In the genomic region with DNA sequence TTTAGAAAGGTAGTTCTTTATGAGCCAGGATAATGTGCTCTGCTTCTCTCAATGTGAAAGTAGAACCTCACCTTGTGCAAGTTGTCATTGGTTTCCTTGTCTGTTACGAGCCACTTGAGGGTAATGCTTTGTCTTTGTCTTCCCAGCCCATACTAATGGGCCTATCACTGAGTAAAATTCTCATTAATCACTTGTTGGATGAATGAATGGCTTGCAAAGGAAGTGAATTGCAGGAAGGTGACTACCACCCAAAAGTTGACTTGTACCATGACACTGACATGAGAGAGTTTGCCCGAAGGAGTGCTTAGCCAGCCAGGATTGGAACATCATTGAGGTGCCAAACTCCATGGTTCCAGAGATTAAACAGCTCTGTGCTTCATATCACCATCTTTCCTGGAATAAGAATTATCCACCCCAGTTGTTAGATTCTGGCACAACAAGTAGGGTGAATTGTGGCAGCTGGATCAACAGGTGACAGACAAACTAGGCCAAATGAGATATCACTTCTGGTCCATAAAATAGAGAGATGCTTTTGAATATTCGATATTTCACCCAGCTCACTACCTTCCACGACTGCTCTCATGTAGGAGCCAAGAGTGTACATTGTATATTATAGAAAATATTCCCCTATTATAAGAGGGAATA, we compare ENCODE assay signal across 1 cellular context.
TF ChIP-seq lines count a peak whose summit lies in the region.

No MANE protein-coding gene starts in this region.

TF ChIP-seq in HepG2, 621 proteins besides CTCF, POLR2A, EP300 and RAD21 (continued from another document):
- TF ChIP-seq ZNF460 (CRISPR knock-in tag; IDR thresholded peaks at IDR 0.05; ENCODE audit: borderline replicate concordance), result no peak
- TF ChIP-seq ZNF234 (CRISPR knock-in tag; conservative IDR thresholded peaks at IDR 0.05), result no peak
- TF ChIP-seq NFYB (CRISPR knock-in tag; IDR thresholded peaks at IDR 0.05), result no peak
